In the genomic region with DNA sequence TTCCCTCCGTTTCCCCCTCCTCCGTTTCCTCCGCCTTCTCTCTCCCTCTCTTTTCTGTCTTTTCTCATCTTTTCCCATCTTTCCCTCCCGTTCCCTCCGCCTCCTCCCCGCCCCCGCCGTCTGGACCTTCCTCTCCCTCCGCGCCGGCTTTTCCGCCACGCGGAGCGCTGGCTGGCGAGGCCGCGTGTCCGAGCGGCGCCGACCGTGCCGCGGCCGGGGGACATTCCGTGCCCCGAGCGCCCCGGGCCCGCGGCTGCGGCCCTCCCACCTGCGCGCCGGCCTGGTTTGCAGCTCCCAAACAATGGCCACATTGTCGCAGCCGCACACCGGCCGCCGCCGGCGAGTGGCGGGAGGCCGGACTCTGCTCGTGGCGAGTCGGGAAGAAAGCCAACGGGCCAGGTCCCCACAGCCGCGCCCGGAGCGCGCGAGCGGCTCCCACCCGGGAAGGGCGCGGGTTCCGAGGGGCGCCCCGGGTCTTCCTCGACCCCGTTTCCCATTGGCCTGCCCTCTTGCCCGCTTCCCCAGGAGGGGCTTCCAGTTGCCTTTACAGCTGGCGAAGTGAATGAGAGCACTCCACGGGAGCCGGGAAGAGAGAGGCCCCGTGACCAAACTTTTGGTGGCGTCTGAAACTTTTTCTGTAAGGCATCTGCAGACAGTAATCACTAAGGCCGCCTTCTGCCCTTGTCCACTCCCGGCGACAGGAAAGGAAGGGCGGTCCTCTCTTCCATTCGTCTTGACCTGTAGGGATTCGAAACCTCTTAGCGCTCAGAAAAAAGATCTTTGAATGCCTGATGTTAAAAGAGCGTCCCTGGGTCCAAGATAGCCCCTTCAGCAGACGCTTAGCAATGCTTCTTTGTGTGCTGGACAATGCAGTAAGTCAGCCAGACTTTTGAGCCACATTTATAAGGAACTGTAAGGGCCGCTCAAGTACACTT, we compare ENCODE assay signal across 8 cellular contexts. TPM values are rescaled to one million over a fixed set of nuclear protein-coding genes. Genes with fewer than 3 reads are reported as not detected.
DNase-seq lines count a peak whose midpoint lies in the region; ATAC-seq and TF ChIP-seq lines count a peak whose summit lies in the region.
"Had no signal": no experiment of that assay in that cellular context is flagged by ENCODE, and none has a peak within 500 bp of the region (broad histone marks: within the 10 kb centered on the region; RNA-seq: fewer than 3 reads in every experiment).

No MANE protein-coding gene starts in this region.

- peak; percentile 34 for DNase-seq in colonic mucosa
- no peak for DNase-seq in lower lobe of right lung
- no peak for DNase-seq in glomerular visceral epithelial cell (ENCODE audit: extremely low spot score)
- DNase-seq: NCI-H1694 treated with DMSO at 0.1 percent for 48 hours had no signal

- H3K36me3 ChIP-seq in HUES64 (ENCODE audit: insufficient read depth, low read length) (no peaks in the 10 kb centered on the region), colonic mucosa (no peaks in the 10 kb centered on the region), lower lobe of right lung (no peaks in the 10 kb centered on the region), thymus (ENCODE audit: control insufficient read depth, insufficient read depth) (no peaks in the 10 kb centered on the region)

- 2% methylated on average over 80 of the region's 80 CpGs for WGBS in HUES64
- WGBS in thymus: 12% methylated on average over 80 of the region's 80 CpGs

- no peaks in the 10 kb centered on the region for H3K27me3 ChIP-seq in HUES64 (ENCODE audit: insufficient read depth, low read length)
- H3K27me3 ChIP-seq in colonic mucosa: peaks cover 30% of the 10 kb centered on the region
- peaks cover 66% of the 10 kb centered on the region for H3K27me3 ChIP-seq in lower lobe of right lung (ENCODE audit: low read depth)
- peaks cover 55% of the 10 kb centered on the region for H3K27me3 ChIP-seq in thymus (ENCODE audit: control insufficient read depth, insufficient read depth)

- peaks cover 49% of the 10 kb centered on the region for H3K4me1 ChIP-seq in HUES64 (ENCODE audit: insufficient read depth, low read length)
- no peaks in the 10 kb centered on the region for H3K4me1 ChIP-seq in colonic mucosa
- H3K4me1 ChIP-seq in lower lobe of right lung: peaks cover 20% of the 10 kb centered on the region
- no peaks in the 10 kb centered on the region for H3K4me1 ChIP-seq in thymus (ENCODE audit: control insufficient read depth, insufficient read depth, low read length)

- H3K4me3 ChIP-seq in HUES64 (ENCODE audit: low read length): peak overlapping the region; percentile 89
- H3K4me3 ChIP-seq in colonic mucosa: peak overlapping the region; percentile 26
- peak overlapping the region; percentile 37 for H3K4me3 ChIP-seq in lower lobe of right lung
- peak overlapping the region; percentile 15 for H3K4me3 ChIP-seq in thymus (ENCODE audit: low read length)

- H3K9me3 ChIP-seq in HUES64 (ENCODE audit: insufficient read depth, low read depth, low read length): no peaks in the 10 kb centered on the region
- no peaks in the 10 kb centered on the region for H3K9me3 ChIP-seq in colonic mucosa
- no peaks in the 10 kb centered on the region for H3K9me3 ChIP-seq in lower lobe of right lung
- no peaks in the 10 kb centered on the region for H3K9me3 ChIP-seq in thymus (ENCODE audit: control insufficient read depth)

- peak overlapping the region; percentile 97 for H3K27ac ChIP-seq in HUES64 (ENCODE audit: low read depth, low read length)
- no peak overlapping the region for H3K27ac ChIP-seq in colonic mucosa
- H3K27ac ChIP-seq in lower lobe of right lung: no peak overlapping the region
- H3K27ac ChIP-seq in thymus (ENCODE audit: low read depth): no peak overlapping the region

- H3K9ac ChIP-seq in HUES64 (ENCODE audit: low read depth, low read length) (peak overlapping the region; percentile 83), colonic mucosa (ENCODE audit: low read depth in 2 of 2, low read length in 2 of 2) (no peak overlapping the region)

- ATAC-seq in lower lobe of right lung: no peak
- no peak for ATAC-seq in GM19351 (IDR thresholded peaks at IDR 0.05; ENCODE audit: unreplicated experiment)
- no peak for ATAC-seq in HG02870 (IDR thresholded peaks at IDR 0.05; ENCODE audit: unreplicated experiment)

- intact Hi-C loops in colonic mucosa (cut with DNase I): no loop called here
- intact Hi-C loops in lower lobe of right lung (cut with DNase I): no loop called here

- TF ChIP-seq CTCF in colonic mucosa (IDR thresholded peaks at IDR 0.05) (no peak), lower lobe of right lung (IDR thresholded peaks at IDR 0.05) (no peak)

RNA-seq across cellular contexts. Expression of gene GLI2, which starts 6.1 kb away (rescaled TPM):
- 21.8 TPM for polyA plus RNA-seq in HUES64 (2013, experiment 1 of 2)
- 22.5 TPM for polyA plus RNA-seq in HUES64 (2013, experiment 2 of 2)
- total RNA-seq in colonic mucosa: 1 to 10 TPM; 1.3 to 2.0 TPM
- total RNA-seq in lower lobe of right lung: 3.3 TPM
- polyA plus RNA-seq in thymus: 1.3 TPM

Comparison
In these comparisons a context has a peak if more than half of its experiments do, and no peak if none do; other contexts are left out.
1. H3K4me3 ChIP-seq: peak in every context shown above with its lines; median percentile 89 in HUES64; 37 in lower lobe of right lung; 26 in colonic mucosa; 15 in thymus.